In genomic region chr1:211309617-211310016, GRCh38 we compare ENCODE assay signal across 19 cellular contexts.
"Had no signal": no experiment of that assay in that cellular context is flagged by ENCODE, and none has a peak within 500 bp of the region (broad histone marks: within the 10 kb centered on the region; RNA-seq: fewer than 3 reads in every experiment).

No MANE protein-coding gene starts in this region.

- H3K4me1 ChIP-seq: esophagus squamous epithelium, parathyroid adenoma, stomach had no signal

- ATAC-seq: left lobe of liver had no signal

- H3K9ac ChIP-seq: parathyroid adenoma had no signal

- H3K27me3 ChIP-seq: dorsolateral prefrontal cortex, esophagus squamous epithelium, stomach had no signal

- H3K27ac ChIP-seq: dorsolateral prefrontal cortex, esophagus squamous epithelium, parathyroid adenoma, skin epidermis, stomach, thoracic aorta had no signal

- DNase-seq: activated CD4-positive, alpha-beta T cell treated with anti-CD3 and anti-CD28 coated beads for 1 hour; activated CD4-positive, alpha-beta T cell treated with anti-CD3 and anti-CD28 coated beads, Interleukin-2, amount 50 U/mL, for 48 hours; activated naive CD4-positive, alpha-beta T cell treated with anti-CD3 and anti-CD28 coated beads, Interleukin-2, amount 10 ng/mL, durations not matched to agents 7 days and 5 days; amygdala; dorsolateral prefrontal cortex; esophagus squamous epithelium; foreskin fibroblast; glutamatergic neuron; mesenchymal stem cell; retina; stimulated activated CD4-positive, alpha-beta T cell treated with anti-CD3 and anti-CD28 coated beads, Interleukin-4, amount 100 ng/mL, for 4 hours; stomach had no signal

- H3K9me3 ChIP-seq: esophagus squamous epithelium, stomach, thoracic aorta had no signal

- H3K79me2 ChIP-seq: parathyroid adenoma had no signal

- H2AFZ ChIP-seq: parathyroid adenoma had no signal

- H3K4me3 ChIP-seq: dorsolateral prefrontal cortex, esophagus squamous epithelium, skin epidermis, stomach, thoracic aorta had no signal

- FAIRE-seq: endometrium, islet of Langerhans, urothelium cell line had no signal
